In genomic region chr12:96907681-96908163, GRCh38 we compare ENCODE assay signal across 8 cellular contexts. TPM values are rescaled to one million over a fixed set of nuclear protein-coding genes. Genes with fewer than 3 reads are reported as not detected.
DNase-seq lines count a peak whose midpoint lies in the region; ATAC-seq and TF ChIP-seq lines count a peak whose summit lies in the region.

No MANE protein-coding gene starts in this region.

- intact Hi-C loops in activated CD8-positive, alpha-beta T cell treated with anti-CD3 and anti-CD28 coated beads for 36 hours (cut with micrococcal nuclease), result no loop called here
- intact Hi-C loops in esophagus squamous epithelium (cut with DNase I), result no loop called here
- intact Hi-C loops in natural killer cell (cut with micrococcal nuclease), result loop anchor here (5.0 kb wide), 2 partner anchors 505 to 870 kb away; partner anchors contain the start of genes CDK17 and LTA4H

- ATAC-seq in GM21825 (IDR thresholded peaks at IDR 0.05; ENCODE audit: unreplicated experiment), result peak; percentile 16
- ATAC-seq in activated CD8-positive, alpha-beta T cell treated with anti-CD3 and anti-CD28 coated beads for 36 hours, result peak; percentile 26
- peak; percentile 19 to 35 (median 21) for ATAC-seq in natural killer cell

- H3K79me2 ChIP-seq in Karpas-422 (ENCODE audit: low read length), result peaks cover 54% of the 10 kb centered on the region

- H3K27me3 Mint-ChIP-seq in activated CD8-positive, alpha-beta T cell treated with anti-CD3 and anti-CD28 coated beads for 36 hours, result no peaks in the 10 kb centered on the region
- peaks cover 0 to 3% of the 10 kb centered on the region in 2 donors for H3K27me3 Mint-ChIP-seq in natural killer cell (ENCODE audit: low read depth in 2 of 2)

- peak overlapping the region; percentile 97; the same call in 1 of the 2 replicates for H2AFZ ChIP-seq in Karpas-422 (ENCODE audit: low read length)

- no peaks in the 10 kb centered on the region for H3K9me3 Mint-ChIP-seq in activated CD8-positive, alpha-beta T cell treated with anti-CD3 and anti-CD28 coated beads for 36 hours
- H3K9me3 Mint-ChIP-seq in natural killer cell, result no peaks in the 10 kb centered on the region

- TF ChIP-seq POLR2A in esophagus squamous epithelium (IDR thresholded peaks at IDR 0.05), result no peak

- H3K4me2 ChIP-seq in Karpas-422 (ENCODE audit: low read depth, low read length, poor library complexity, severe bottlenecking), result peak overlapping the region; percentile 88

- POLR2A ChIA-PET in activated CD8-positive, alpha-beta T cell treated with anti-CD3 and anti-CD28 coated beads for 36 hours (lab: Charles Lee), result interaction anchor here (0.8 to 1.5 kb wide), 2 partner anchors 21 to 29 kb away, joined by 3 read pairs; no protein-coding TSS in a partner anchor

- H3K36me3 Mint-ChIP-seq in activated CD8-positive, alpha-beta T cell treated with anti-CD3 and anti-CD28 coated beads for 36 hours (ENCODE audit: low read depth), result peaks cover 31% of the 10 kb centered on the region
- H3K36me3 Mint-ChIP-seq in natural killer cell, result no peaks in the 10 kb centered on the region

- H3K27me3 ChIP-seq in Karpas-422 (ENCODE audit: low read length) (no peaks in the 10 kb centered on the region), esophagus squamous epithelium (no peaks in the 10 kb centered on the region)

- TF ChIP-seq CTCF in activated CD8-positive, alpha-beta T cell treated with anti-CD3 and anti-CD28 coated beads for 36 hours (IDR thresholded peaks at IDR 0.05), result no peak
- TF ChIP-seq CTCF in esophagus squamous epithelium (IDR thresholded peaks at IDR 0.05) (no peak), natural killer cell (IDR thresholded peaks at IDR 0.05) (no peak)

- peak overlapping the region; percentile 97 for H3K4me3 Mint-ChIP-seq in activated CD8-positive, alpha-beta T cell treated with anti-CD3 and anti-CD28 coated beads for 36 hours
- H3K4me3 Mint-ChIP-seq in natural killer cell, result peak overlapping the region; percentile 97

- H3K27ac Mint-ChIP-seq in activated CD8-positive, alpha-beta T cell treated with anti-CD3 and anti-CD28 coated beads for 36 hours, result peak overlapping the region; percentile 96
- H3K27ac Mint-ChIP-seq in natural killer cell, result peak overlapping the region; percentile 97 to 98

- H3K4me3 ChIP-seq in Karpas-422 (ENCODE audit: low read length), result peak overlapping the region; percentile 70
- H3K4me3 ChIP-seq in esophagus squamous epithelium, result peak overlapping the region; percentile 68 to 96 (median 85)

- H3K27ac ChIP-seq in Karpas-422 (ENCODE audit: low read length) (no peak overlapping the region), esophagus squamous epithelium (peak overlapping the region; percentile 90 to 97 (median 93))

- peak; percentile 55 for DNase-seq in NCI-H748 (lab: John Stamatoyannopoulos, UW; ENCODE audit: unreplicated experiment)
- DNase-seq in NCI-H748 treated with DMSO at 0.1 percent for 48 hours (lab: John Stamatoyannopoulos, UW), result no peak
- DNase-seq in Karpas-422, result peak; percentile 57
- peak; percentile 33 for DNase-seq in activated CD8-positive, alpha-beta T cell treated with anti-CD3 and anti-CD28 coated beads for 36 hours
- DNase-seq in esophagus squamous epithelium (lab: John Stamatoyannopoulos, UW), result no peak
- DNase-seq in natural killer cell, result peak; percentile 25
- DNase-seq in NCI-H774 (lab: John Stamatoyannopoulos, UW), result no peak

- CTCF ChIA-PET in activated CD8-positive, alpha-beta T cell treated with anti-CD3 and anti-CD28 coated beads for 36 hours (lab: Charles Lee), result no interaction called here

- H3K36me3 ChIP-seq in Karpas-422 (ENCODE audit: insufficient read depth, low read length), result peaks cover 22% of the 10 kb centered on the region; the same call in 1 of the 2 replicates
- no peaks in the 10 kb centered on the region for H3K36me3 ChIP-seq in esophagus squamous epithelium

- H3K4me1 ChIP-seq in Karpas-422 (ENCODE audit: low read length) (peaks cover 49% of the 10 kb centered on the region), esophagus squamous epithelium (peaks cover 5 to 32% (median 9%) of the 10 kb centered on the region in 3 donors)

- WGBS in esophagus squamous epithelium, 2 donors, result 1 to 2% methylated on average over 11 to 17 of the region's 18 CpGs

- H3K4me1 Mint-ChIP-seq in activated CD8-positive, alpha-beta T cell treated with anti-CD3 and anti-CD28 coated beads for 36 hours (ENCODE audit: low read depth), result peaks cover 40% of the 10 kb centered on the region
- peaks cover 45 to 48% of the 10 kb centered on the region in 2 donors for H3K4me1 Mint-ChIP-seq in natural killer cell

- H4K20me1 ChIP-seq in Karpas-422 (ENCODE audit: insufficient read depth, low read depth, low read length), result no peaks in the 10 kb centered on the region

- H3K9ac ChIP-seq in Karpas-422 (ENCODE audit: low read length), result peak overlapping the region; percentile 85

- H3K9me2 ChIP-seq in Karpas-422 (replicated peaks; ENCODE audit: insufficient read depth, low read length), result no peaks in the 10 kb centered on the region

- no peaks in the 10 kb centered on the region for H3K9me3 ChIP-seq in Karpas-422 (ENCODE audit: low read length)
- no peaks in the 10 kb centered on the region for H3K9me3 ChIP-seq in esophagus squamous epithelium

RNA-seq across cellular contexts. Expression of gene NEDD1, which starts 0.7 kb away (rescaled TPM):
- total RNA-seq in Karpas-422 (2014; rRNA removed; shearing (Covaris generic); ENCODE audit: low replicate concordance), result 23.2 and 35.4 TPM in 2 replicates
- total RNA-seq in activated CD8-positive, alpha-beta T cell treated with anti-CD3 and anti-CD28 coated beads for 36 hours, result 10 to 100 TPM; 49.5 to 54.1 TPM
- total RNA-seq in esophagus squamous epithelium, result 10 to 100 TPM in 3 of 4 donors, 1 to 10 TPM in 1; 8.3 to 27.7 (median 13.1) TPM
- 10 to 100 TPM; 26.4 to 30.6 (median 29.2) TPM for total RNA-seq in natural killer cell

Comparison
In these comparisons a context has a peak if more than half of its experiments do, and no peak if none do; other contexts are left out.
1. DNase-seq: peak in NCI-H748 (single experiment), Karpas-422 (single experiment), activated CD8-positive, alpha-beta T cell treated with anti-CD3 and anti-CD28 coated beads for 36 hours (single experiment) and natural killer cell (single experiment); none in NCI-H748 treated with DMSO at 0.1 percent for 48 hours (single experiment), esophagus squamous epithelium (single experiment) and NCI-H774 (single experiment).
2. Peak in every context shown above with its lines, with median percentiles within 50 percentile points of each other: ATAC-seq.